Comparison of ENCODE assay signal across 1 cellular context in the genomic region with DNA sequence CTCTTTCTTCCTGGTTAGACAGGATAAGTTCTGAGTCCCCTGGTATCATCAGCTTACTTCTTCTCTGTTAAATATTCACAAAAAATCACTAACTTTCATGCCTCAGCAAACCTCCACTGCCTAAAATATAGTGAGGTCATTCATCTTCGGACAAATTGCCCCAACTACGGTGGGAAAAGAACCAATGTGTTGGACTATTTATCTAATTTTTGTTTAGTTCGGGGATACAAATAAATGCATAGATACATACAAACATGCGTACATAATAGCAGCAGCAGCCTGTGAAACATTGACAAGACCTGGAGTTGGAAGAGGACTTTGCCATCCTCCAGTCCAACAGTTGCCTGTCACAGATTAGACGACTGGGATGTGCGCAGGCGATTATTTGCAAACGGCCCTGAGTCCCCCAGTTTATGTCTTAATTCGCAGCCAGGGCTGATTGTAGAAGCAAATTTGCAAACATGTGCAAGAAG.
TF ChIP-seq lines count a peak whose summit lies in the region.

No MANE protein-coding gene starts in this region.

TF ChIP-seq in HepG2, 621 proteins besides CTCF, POLR2A, EP300 and RAD21 (continued from another document and continues in another):
- TF ChIP-seq, protein P1, sequence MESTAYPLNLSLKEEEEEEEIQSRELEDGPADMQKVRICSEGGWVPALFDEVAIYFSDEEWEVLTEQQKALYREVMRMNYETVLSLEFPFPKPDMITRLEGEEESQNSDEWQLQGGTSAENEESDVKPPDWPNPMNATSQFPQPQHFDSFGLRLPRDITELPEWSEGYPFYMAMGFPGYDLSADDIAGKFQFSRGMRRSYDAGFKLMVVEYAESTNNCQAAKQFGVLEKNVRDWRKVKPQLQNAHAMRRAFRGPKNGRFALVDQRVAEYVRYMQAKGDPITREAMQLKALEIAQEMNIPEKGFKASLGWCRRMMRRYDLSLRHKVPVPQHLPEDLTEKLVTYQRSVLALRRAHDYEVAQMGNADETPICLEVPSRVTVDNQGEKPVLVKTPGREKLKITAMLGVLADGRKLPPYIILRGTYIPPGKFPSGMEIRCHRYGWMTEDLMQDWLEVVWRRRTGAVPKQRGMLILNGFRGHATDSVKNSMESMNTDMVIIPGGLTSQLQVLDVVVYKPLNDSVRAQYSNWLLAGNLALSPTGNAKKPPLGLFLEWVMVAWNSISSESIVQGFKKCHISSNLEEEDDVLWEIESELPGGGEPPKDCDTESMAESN (CRISPR knock-in tag; conservative IDR thresholded peaks at IDR 0.05): no peak
- TF ChIP-seq PITX1 (CRISPR knock-in tag; IDR thresholded peaks at IDR 0.05): peak; percentile 21; the same call in 1 of the 2 replicates
- TF ChIP-seq MEIS1 (CRISPR knock-in tag; IDR thresholded peaks at IDR 0.05; ENCODE audit: borderline replicate concordance): no peak
- TF ChIP-seq, protein P2, sequence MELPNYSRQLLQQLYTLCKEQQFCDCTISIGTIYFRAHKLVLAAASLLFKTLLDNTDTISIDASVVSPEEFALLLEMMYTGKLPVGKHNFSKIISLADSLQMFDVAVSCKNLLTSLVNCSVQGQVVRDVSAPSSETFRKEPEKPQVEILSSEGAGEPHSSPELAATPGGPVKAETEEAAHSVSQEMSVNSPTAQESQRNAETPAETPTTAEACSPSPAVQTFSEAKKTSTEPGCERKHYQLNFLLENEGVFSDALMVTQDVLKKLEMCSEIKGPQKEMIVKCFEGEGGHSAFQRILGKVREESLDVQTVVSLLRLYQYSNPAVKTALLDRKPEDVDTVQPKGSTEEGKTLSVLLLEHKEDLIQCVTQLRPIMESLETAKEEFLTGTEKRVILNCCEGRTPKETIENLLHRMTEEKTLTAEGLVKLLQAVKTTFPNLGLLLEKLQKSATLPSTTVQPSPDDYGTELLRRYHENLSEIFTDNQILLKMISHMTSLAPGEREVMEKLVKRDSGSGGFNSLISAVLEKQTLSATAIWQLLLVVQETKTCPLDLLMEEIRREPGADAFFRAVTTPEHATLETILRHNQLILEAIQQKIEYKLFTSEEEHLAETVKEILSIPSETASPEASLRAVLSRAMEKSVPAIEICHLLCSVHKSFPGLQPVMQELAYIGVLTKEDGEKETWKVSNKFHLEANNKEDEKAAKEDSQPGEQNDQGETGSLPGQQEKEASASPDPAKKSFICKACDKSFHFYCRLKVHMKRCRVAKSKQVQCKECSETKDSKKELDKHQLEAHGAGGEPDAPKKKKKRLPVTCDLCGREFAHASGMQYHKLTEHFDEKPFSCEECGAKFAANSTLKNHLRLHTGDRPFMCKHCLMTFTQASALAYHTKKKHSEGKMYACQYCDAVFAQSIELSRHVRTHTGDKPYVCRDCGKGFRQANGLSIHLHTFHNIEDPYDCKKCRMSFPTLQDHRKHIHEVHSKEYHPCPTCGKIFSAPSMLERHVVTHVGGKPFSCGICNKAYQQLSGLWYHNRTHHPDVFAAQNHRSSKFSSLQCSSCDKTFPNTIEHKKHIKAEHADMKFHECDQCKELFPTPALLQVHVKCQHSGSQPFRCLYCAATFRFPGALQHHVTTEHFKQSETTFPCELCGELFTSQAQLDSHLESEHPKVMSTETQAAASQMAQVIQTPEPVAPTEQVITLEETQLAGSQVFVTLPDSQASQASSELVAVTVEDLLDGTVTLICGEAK (IDR thresholded peaks at IDR 0.05): no peak
- TF ChIP-seq, protein P2 (CRISPR knock-in tag; IDR thresholded peaks at IDR 0.05): no peak
- TF ChIP-seq SALL1 (CRISPR knock-in tag; IDR thresholded peaks at IDR 0.05): peak; percentile 57
- no peak for TF ChIP-seq RARG (CRISPR knock-in tag; IDR thresholded peaks at IDR 0.05; ENCODE audit: low read depth)
- 0 out of 2 replicates have a peak, but pooled peaks have one; percentile 10 for TF ChIP-seq KAT8 (CRISPR knock-in tag; IDR thresholded peaks at IDR 0.05)
- TF ChIP-seq, protein P3, sequence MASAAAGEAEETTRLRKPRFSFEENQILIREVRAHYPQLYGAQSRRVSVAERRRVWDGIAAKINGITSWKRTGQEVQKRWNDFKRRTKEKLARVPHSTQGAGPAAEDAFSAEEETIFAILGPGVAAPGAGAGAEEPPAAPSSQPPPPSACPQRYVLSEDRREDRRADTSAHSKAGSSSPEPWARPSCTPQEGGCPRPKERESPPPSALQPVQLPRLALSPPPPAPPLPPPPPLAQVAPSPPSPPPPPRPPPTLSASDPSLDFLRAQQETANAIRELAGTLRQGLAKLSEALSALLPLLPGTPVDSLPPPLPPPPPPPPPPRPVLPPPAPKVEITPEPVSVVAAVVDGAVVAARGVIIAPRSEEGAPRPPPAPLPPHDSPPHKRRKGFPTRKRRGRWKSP (CRISPR knock-in tag; IDR thresholded peaks at IDR 0.05): peak; percentile 29; the same call in 1 of the 2 replicates
- TF ChIP-seq PHF21A (CRISPR knock-in tag; IDR thresholded peaks at IDR 0.05): peak; percentile 54; the same call in 1 of the 2 replicates
- TF ChIP-seq KMT2A (CRISPR knock-in tag; IDR thresholded peaks at IDR 0.05): no peak
- no peak for TF ChIP-seq MAFK (conservative IDR thresholded peaks at IDR 0.05 in 1 of 2, IDR thresholded peaks at IDR 0.05 in 1 of 2; ENCODE audit: low read length in 2 of 2)
- TF ChIP-seq ELF4 (CRISPR knock-in tag; IDR thresholded peaks at IDR 0.05; ENCODE audit: borderline replicate concordance): no peak
- TF ChIP-seq TBX2 (CRISPR knock-in tag; IDR thresholded peaks at IDR 0.05; ENCODE audit: borderline replicate concordance): peak; percentile 54; the same call in 1 of the 2 replicates
- TF ChIP-seq KLF13 (CRISPR knock-in tag; IDR thresholded peaks at IDR 0.05): no peak
- peak; percentile 17; the same call in 1 of the 2 replicates for TF ChIP-seq ZMYM4 (CRISPR knock-in tag; IDR thresholded peaks at IDR 0.05)
- no peak for TF ChIP-seq FOXP1 (IDR thresholded peaks at IDR 0.05)
- TF ChIP-seq FOXP1 (CRISPR knock-in tag; IDR thresholded peaks at IDR 0.05): peak; percentile 67; the same call in 1 of the 2 replicates
- 0 out of 2 replicates have a peak, but pooled peaks have one; percentile 26 for TF ChIP-seq YEATS4 (CRISPR knock-in tag; IDR thresholded peaks at IDR 0.05; ENCODE audit: borderline replicate concordance)
- no peak for TF ChIP-seq ZFP62 (CRISPR knock-in tag; IDR thresholded peaks at IDR 0.05)
- TF ChIP-seq, protein P4, sequence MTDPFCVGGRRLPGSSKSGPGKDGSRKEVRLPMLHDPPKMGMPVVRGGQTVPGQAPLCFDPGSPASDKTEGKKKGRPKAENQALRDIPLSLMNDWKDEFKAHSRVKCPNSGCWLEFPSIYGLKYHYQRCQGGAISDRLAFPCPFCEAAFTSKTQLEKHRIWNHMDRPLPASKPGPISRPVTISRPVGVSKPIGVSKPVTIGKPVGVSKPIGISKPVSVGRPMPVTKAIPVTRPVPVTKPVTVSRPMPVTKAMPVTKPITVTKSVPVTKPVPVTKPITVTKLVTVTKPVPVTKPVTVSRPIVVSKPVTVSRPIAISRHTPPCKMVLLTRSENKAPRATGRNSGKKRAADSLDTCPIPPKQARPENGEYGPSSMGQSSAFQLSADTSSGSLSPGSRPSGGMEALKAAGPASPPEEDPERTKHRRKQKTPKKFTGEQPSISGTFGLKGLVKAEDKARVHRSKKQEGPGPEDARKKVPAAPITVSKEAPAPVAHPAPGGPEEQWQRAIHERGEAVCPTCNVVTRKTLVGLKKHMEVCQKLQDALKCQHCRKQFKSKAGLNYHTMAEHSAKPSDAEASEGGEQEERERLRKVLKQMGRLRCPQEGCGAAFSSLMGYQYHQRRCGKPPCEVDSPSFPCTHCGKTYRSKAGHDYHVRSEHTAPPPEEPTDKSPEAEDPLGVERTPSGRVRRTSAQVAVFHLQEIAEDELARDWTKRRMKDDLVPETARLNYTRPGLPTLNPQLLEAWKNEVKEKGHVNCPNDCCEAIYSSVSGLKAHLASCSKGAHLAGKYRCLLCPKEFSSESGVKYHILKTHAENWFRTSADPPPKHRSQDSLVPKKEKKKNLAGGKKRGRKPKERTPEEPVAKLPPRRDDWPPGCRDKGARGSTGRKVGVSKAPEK (CRISPR knock-in tag; IDR thresholded peaks at IDR 0.05; ENCODE audit: borderline replicate concordance): no peak
- TF ChIP-seq, protein P5, sequence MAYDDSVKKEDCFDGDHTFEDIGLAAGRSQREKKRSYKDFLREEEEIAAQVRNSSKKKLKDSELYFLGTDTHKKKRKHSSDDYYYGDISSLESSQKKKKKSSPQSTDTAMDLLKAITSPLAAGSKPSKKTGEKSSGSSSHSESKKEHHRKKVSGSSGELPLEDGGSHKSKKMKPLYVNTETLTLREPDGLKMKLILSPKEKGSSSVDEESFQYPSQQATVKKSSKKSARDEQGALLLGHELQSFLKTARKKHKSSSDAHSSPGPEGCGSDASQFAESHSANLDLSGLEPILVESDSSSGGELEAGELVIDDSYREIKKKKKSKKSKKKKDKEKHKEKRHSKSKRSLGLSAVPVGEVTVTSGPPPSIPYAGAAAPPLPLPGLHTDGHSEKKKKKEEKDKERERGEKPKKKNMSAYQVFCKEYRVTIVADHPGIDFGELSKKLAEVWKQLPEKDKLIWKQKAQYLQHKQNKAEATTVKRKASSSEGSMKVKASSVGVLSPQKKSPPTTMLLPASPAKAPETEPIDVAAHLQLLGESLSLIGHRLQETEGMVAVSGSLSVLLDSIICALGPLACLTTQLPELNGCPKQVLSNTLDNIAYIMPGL (CRISPR knock-in tag; IDR thresholded peaks at IDR 0.05; ENCODE audit: borderline replicate concordance in 1 of 2, low read depth in 1 of 2): no peak
- no peak for TF ChIP-seq SIX1 (CRISPR knock-in tag; IDR thresholded peaks at IDR 0.05; ENCODE audit: borderline replicate concordance)
- TF ChIP-seq, protein P6, sequence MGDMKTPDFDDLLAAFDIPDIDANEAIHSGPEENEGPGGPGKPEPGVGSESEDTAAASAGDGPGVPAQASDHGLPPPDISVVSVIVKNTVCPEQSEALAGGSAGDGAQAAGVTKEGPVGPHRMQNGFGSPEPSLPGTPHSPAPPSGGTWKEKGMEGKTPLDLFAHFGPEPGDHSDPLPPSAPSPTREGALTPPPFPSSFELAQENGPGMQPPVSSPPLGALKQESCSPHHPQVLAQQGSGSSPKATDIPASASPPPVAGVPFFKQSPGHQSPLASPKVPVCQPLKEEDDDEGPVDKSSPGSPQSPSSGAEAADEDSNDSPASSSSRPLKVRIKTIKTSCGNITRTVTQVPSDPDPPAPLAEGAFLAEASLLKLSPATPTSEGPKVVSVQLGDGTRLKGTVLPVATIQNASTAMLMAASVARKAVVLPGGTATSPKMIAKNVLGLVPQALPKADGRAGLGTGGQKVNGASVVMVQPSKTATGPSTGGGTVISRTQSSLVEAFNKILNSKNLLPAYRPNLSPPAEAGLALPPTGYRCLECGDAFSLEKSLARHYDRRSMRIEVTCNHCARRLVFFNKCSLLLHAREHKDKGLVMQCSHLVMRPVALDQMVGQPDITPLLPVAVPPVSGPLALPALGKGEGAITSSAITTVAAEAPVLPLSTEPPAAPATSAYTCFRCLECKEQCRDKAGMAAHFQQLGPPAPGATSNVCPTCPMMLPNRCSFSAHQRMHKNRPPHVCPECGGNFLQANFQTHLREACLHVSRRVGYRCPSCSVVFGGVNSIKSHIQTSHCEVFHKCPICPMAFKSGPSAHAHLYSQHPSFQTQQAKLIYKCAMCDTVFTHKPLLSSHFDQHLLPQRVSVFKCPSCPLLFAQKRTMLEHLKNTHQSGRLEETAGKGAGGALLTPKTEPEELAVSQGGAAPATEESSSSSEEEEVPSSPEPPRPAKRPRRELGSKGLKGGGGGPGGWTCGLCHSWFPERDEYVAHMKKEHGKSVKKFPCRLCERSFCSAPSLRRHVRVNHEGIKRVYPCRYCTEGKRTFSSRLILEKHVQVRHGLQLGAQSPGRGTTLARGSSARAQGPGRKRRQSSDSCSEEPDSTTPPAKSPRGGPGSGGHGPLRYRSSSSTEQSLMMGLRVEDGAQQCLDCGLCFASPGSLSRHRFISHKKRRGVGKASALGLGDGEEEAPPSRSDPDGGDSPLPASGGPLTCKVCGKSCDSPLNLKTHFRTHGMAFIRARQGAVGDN (CRISPR knock-in tag; IDR thresholded peaks at IDR 0.05): no peak
- TF ChIP-seq MXD4 (CRISPR knock-in tag; IDR thresholded peaks at IDR 0.05): no peak
- no peak for TF ChIP-seq REXO4 (CRISPR knock-in tag; IDR thresholded peaks at IDR 0.05; ENCODE audit: borderline replicate concordance)
- no peak for TF ChIP-seq KLF15 (CRISPR knock-in tag; IDR thresholded peaks at IDR 0.05; ENCODE audit: borderline replicate concordance)
